13 cellular contexts compared by ENCODE assay signal in the genomic region with DNA sequence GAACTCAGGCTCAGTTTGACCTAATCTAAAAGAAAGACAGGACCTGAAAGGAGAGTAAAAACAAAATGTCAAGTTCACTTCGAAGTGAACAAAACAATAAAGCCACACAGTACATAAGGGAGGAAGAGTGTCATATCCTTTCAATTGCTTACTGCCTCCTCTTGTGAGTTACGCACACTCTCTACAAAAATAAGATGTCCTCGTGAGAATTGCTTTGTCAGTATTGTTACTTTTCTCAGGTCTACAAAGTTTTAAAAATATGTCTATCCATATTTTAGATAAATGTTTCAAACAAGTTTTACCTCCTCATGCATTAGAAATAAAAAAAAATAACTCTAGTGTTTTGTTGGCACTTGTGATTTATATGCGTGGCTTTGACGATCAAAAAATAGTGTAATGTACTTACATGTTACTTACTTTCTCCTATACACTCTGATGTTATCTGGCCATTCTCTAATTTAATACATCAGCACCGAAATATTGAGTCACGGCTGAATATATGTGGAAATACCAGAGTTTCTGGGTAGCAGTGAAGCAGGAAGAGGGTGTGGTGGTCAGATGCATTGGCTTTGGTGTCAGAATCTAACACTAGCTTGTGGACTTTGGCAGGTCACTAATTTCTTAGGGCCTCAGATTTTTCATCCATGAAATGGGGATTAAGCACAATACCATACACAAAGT. TPM values are rescaled to one million over a fixed set of nuclear protein-coding genes. Genes with fewer than 3 reads are reported as not detected.
DNase-seq lines count a peak whose midpoint lies in the region; ATAC-seq, FAIRE-seq and TF ChIP-seq lines count a peak whose summit lies in the region.
"Had no signal": no experiment of that assay in that cellular context is flagged by ENCODE, and none has a peak within 500 bp of the region (broad histone marks: within the 10 kb centered on the region; RNA-seq: fewer than 3 reads in every experiment).

No MANE protein-coding gene starts in this region.

- H4K20me1 ChIP-seq in K562 (replicated peaks; ENCODE audit: control insufficient read depth, insufficient read depth, low read length), result no peaks in the 10 kb centered on the region

- no peaks in the 10 kb centered on the region for H3K79me2 ChIP-seq in K562 (ENCODE audit: control insufficient read depth, insufficient read depth, low read length)

- POLR2A ChIA-PET in K562 (lab: Yijun Ruan, JAX), result no interaction called here

- WGBS in K562 (ENCODE audit: insufficient coverage, low coverage, missing lambda C conversion rate), result 59% methylated on average over 7 of the region's 7 CpGs
- WGBS in right lobe of liver (ENCODE audit: insufficient coverage, low coverage, low lambda C conversion rate, missing lambda C conversion rate), result 37% methylated on average over 7 of the region's 7 CpGs

- BruUV-seq in K562 (replicated peaks; lab: Mats Ljungman, UMichigan), result no TSS peak

- no peaks in the 10 kb centered on the region for H3K27me3 Mint-ChIP-seq in activated naive CD4-positive, alpha-beta T cell treated with anti-CD3 and anti-CD28 coated beads, Interleukin-2, amount 50 U/mL, for 24 hours
- H3K27me3 Mint-ChIP-seq in type B pancreatic cell, result no peaks in the 10 kb centered on the region

- ATAC-seq in K562, result peak; percentile 22; the same call in 1 of the 3 replicates
- ATAC-seq in right lobe of liver, result peak; percentile 69 to 90 (median 82)
- ATAC-seq in GM21737 (IDR thresholded peaks at IDR 0.05; ENCODE audit: unreplicated experiment), result no peak
- no peak for ATAC-seq in HG02840 (IDR thresholded peaks at IDR 0.05; ENCODE audit: low FRiP score, unreplicated experiment)

- peaks cover 1% of the 10 kb centered on the region for H3K36me3 Mint-ChIP-seq in activated naive CD4-positive, alpha-beta T cell treated with anti-CD3 and anti-CD28 coated beads, Interleukin-2, amount 50 U/mL, for 24 hours
- no peaks in the 10 kb centered on the region for H3K36me3 Mint-ChIP-seq in type B pancreatic cell

- H3K4me1 ChIP-seq in K562 (replicated peaks in 1 of 2; ENCODE audit: control insufficient read depth in 2 of 2, insufficient read depth in 2 of 2, low read length in 2 of 2) (no peaks in the 10 kb centered on the region; a peak in 1 of 5 replicates), right lobe of liver (no peaks in the 10 kb centered on the region)

- H3K4me3 ChIP-seq in K562, result no peak overlapping the region
- no peak overlapping the region for H3K4me3 ChIP-seq in right lobe of liver
- H3K4me3 ChIP-seq: cardiac muscle cell had no signal

- peak overlapping the region; percentile 65 for H2AFZ ChIP-seq in K562 (ENCODE audit: low read depth, low read length)

- H3K36me3 ChIP-seq in K562 (ENCODE audit: control insufficient read depth, insufficient read depth, low read length) (no peaks in the 10 kb centered on the region), right lobe of liver (no peaks in the 10 kb centered on the region)
- H3K36me3 ChIP-seq: cardiac muscle cell had no signal

- peaks cover 66% of the 10 kb centered on the region for H3K4me1 Mint-ChIP-seq in activated naive CD4-positive, alpha-beta T cell treated with anti-CD3 and anti-CD28 coated beads, Interleukin-2, amount 50 U/mL, for 24 hours
- no peaks in the 10 kb centered on the region for H3K4me1 Mint-ChIP-seq in type B pancreatic cell (ENCODE audit: unreplicated experiment)

- TF ChIP-seq POLR2A in K562 (conservative IDR thresholded peaks at IDR 0.05), result no peak
- peak; percentile 21 for TF ChIP-seq POLR2A in right lobe of liver (IDR thresholded peaks at IDR 0.05)

- H3K4me2 ChIP-seq in K562 (ENCODE audit: insufficient read depth, low read length), result no peak overlapping the region

- H3K27ac ChIP-seq in K562 (ENCODE audit: extremely low read depth, low read depth, low read length) (no peak overlapping the region), right lobe of liver (peak overlapping the region; percentile 19 to 48 (median 35))
- H3K27ac ChIP-seq: cardiac muscle cell had no signal

- CTCF ChIA-PET in K562 (lab: Yijun Ruan, JAX; ENCODE audit: low intra/inter-chr PET ratio), result no interaction called here

- no peak overlapping the region for H3K9ac ChIP-seq in K562 (ENCODE audit: insufficient read depth in 1 of 2, low read depth in 2 of 2, low read length in 2 of 2)

- H3K27me3 ChIP-seq in K562 (ENCODE audit: control insufficient read depth in 2 of 2, insufficient read depth in 2 of 2, low read length in 2 of 2) (no peaks in the 10 kb centered on the region), right lobe of liver (no peaks in the 10 kb centered on the region)
- H3K27me3 ChIP-seq: cardiac muscle cell had no signal

- DNase-seq in activated naive CD4-positive, alpha-beta T cell treated with anti-CD3 and anti-CD28 coated beads, Interleukin-2, amount 50 U/mL, for 16 hours, result no peak
- DNase-seq in K562 (ENCODE audit: extremely low read depth in 1 of 4, low spot score in 3 of 4), result no peak
- no peak for DNase-seq in right lobe of liver
- no peak for DNase-seq in type B pancreatic cell (ENCODE audit: extremely low spot score, unreplicated experiment)
- DNase-seq in NCI-H1436 treated with DMSO at 0.1 percent for 48 hours (lab: John Stamatoyannopoulos, UW), result no peak
- DNase-seq: activated CD8-positive, alpha-beta memory T cell treated with anti-CD3 and anti-CD28 coated beads for 24 hours; NCI-H2081; stimulated activated CD4-positive, alpha-beta T cell treated with anti-CD3 and anti-CD28 coated beads, Interleukin-2, amount 100 ng/mL, for 48 hours had no signal

- no peak for FAIRE-seq in K562 (lab: Jason Lieb, UNC)
- FAIRE-seq: urothelium cell line had no signal

- H3K9me3 Mint-ChIP-seq in activated naive CD4-positive, alpha-beta T cell treated with anti-CD3 and anti-CD28 coated beads, Interleukin-2, amount 50 U/mL, for 24 hours, result no peaks in the 10 kb centered on the region
- H3K9me3 Mint-ChIP-seq in type B pancreatic cell, result no peaks in the 10 kb centered on the region

- no peaks in the 10 kb centered on the region for H3K9me3 ChIP-seq in K562 (replicated peaks; ENCODE audit: control insufficient read depth, insufficient read depth, low read depth, low read length)
- no peaks in the 10 kb centered on the region for H3K9me3 ChIP-seq in right lobe of liver

- in situ Hi-C loops in K562 (cut with MboI), result no loop called here

- peak overlapping the region; percentile 80 for H3K4me3 Mint-ChIP-seq in activated naive CD4-positive, alpha-beta T cell treated with anti-CD3 and anti-CD28 coated beads, Interleukin-2, amount 50 U/mL, for 24 hours
- H3K4me3 Mint-ChIP-seq in type B pancreatic cell, result peak overlapping the region; percentile 34

- intact Hi-C loops in K562 (cut with micrococcal nuclease) (no loop called here), right lobe of liver (cut with DNase I) (no loop called here)

- no peak for TF ChIP-seq EP300 in K562 (IDR thresholded peaks at IDR 0.05; ENCODE audit: low read length)

- H3K9me1 ChIP-seq in K562 (ENCODE audit: control insufficient read depth, insufficient read depth, low read length), result no peaks in the 10 kb centered on the region

- peak overlapping the region; percentile 99 for H3K27ac Mint-ChIP-seq in activated naive CD4-positive, alpha-beta T cell treated with anti-CD3 and anti-CD28 coated beads, Interleukin-2, amount 50 U/mL, for 24 hours
- peak overlapping the region; percentile 69 for H3K27ac Mint-ChIP-seq in type B pancreatic cell

- TF ChIP-seq CTCF in K562 (IDR thresholded peaks at IDR 0.05 in 2 of 3, conservative IDR thresholded peaks at IDR 0.05 in 1 of 3; ENCODE audit: insufficient read depth in 2 of 3, low read depth in 1 of 3, low read length in 3 of 3) (no peak), right lobe of liver (IDR thresholded peaks at IDR 0.05) (no peak), type B pancreatic cell (conservative IDR thresholded peaks at IDR 0.05) (no peak)

- no peak for TF ChIP-seq RAD21 in K562 (CRISPR knock-in tag; conservative IDR thresholded peaks at IDR 0.05 in 1 of 2, IDR thresholded peaks at IDR 0.05 in 1 of 2)

RNA-seq across cellular contexts. Expression of a gene that starts 8.1 kb away (rescaled TPM):
- 8.6 and 30.8 TPM in 2 replicates for total RNA-seq in K562 (2011; cell fraction: chromatin; rRNA removed; ENCODE audit: low replicate concordance)
- 4.7 and 6.3 TPM in 2 replicates for total RNA-seq in K562 (2011; cell fraction: nucleolus; rRNA removed)
- 12.1 and 13.1 TPM in 2 replicates for total RNA-seq in K562 (2011; cell fraction: nucleoplasm; rRNA removed)
- 32.9 and 38.4 TPM in 2 replicates for total RNA-seq in K562 (2014; rRNA removed)
- 75.6 and 85.8 TPM in 2 replicates for total RNA-seq in K562 (2014; rRNA removed; fragmentation: Illumina TruSeq; extraction: Trizol)
- total RNA-seq in K562 (2015; rRNA removed; fragmentation: Illumina TruSeq; extraction: Trizol), result 63.4 and 64.7 TPM in 2 replicates
- total RNA-seq in K562 (2021), result 52.1 and 56.6 TPM in 2 replicates
- polyA plus RNA-seq in K562 (2011; rRNA removed), result 35.7 and 62.6 TPM in 2 replicates
- 3.9 and 9.9 TPM in 2 replicates for polyA plus RNA-seq in K562 (2011; cell fraction: cytosol; rRNA removed)
- 4.7 and 10.0 TPM in 2 replicates for polyA plus RNA-seq in K562 (2011; cell fraction: nucleus; rRNA removed)
- 24.1 and 62.5 TPM in 2 replicates for polyA plus RNA-seq in K562 (2012)
- 48.1 and 53.7 TPM in 2 replicates for polyA plus RNA-seq in K562 (2014; fragmentation: Illumina TruSeq; extraction: Trizol)
- polyA plus RNA-seq in K562 (2014; fragmentation: Nextera tagmentation; extraction: Ambion mirVana), result 10 to 100 TPM; 65.4 to 75.7 TPM
- polyA plus RNA-seq in K562 (2014; rRNA removed), result 43.7 and 63.7 TPM in 2 replicates
- polyA minus RNA-seq in K562 (2011; rRNA and poly(A)+ RNA removed), result 30.7 and 32.7 TPM in 2 replicates
- polyA minus RNA-seq in K562 (2011; cell fraction: cytosol; rRNA and poly(A)+ RNA removed), result 9.6 and 13.6 TPM in 2 replicates
- polyA minus RNA-seq in K562 (2011; cell fraction: nucleus; rRNA and poly(A)+ RNA removed), result 10.5 and 19.3 TPM in 2 replicates
- total RNA-seq in right lobe of liver, result 10 to 100 TPM; 12.8 to 26.0 (median 17.8) TPM
- 27.1 and 44.1 TPM in 2 replicates for total RNA-seq in type B pancreatic cell (ENCODE audit: low replicate concordance)

RNA-seq across cellular contexts. Expression of a gene that starts 35.4 kb away (rescaled TPM):
- 11.9 and 31.5 TPM in 2 replicates for total RNA-seq in K562 (2011; cell fraction: chromatin; rRNA removed; ENCODE audit: low replicate concordance)
- 4.0 and 5.9 TPM in 2 replicates for total RNA-seq in K562 (2011; cell fraction: nucleolus; rRNA removed)
- total RNA-seq in K562 (2011; cell fraction: nucleoplasm; rRNA removed), result 10.8 and 15.5 TPM in 2 replicates
- total RNA-seq in K562 (2014; rRNA removed) (5.3 and 5.6 TPM in 2 replicates), K562 (2014; rRNA removed; fragmentation: Illumina TruSeq; extraction: Trizol) (9.8 and 12.6 TPM in 2 replicates), K562 (2015; rRNA removed; fragmentation: Illumina TruSeq; extraction: Trizol) (6.5 and 7.2 TPM in 2 replicates), K562 (2021) (27.9 TPM in 2 replicates), right lobe of liver (10 to 100 TPM in 5 of 6 experiments, 1 to 10 TPM in 1; 9.1 to 38.1 (median 25.0) TPM), type B pancreatic cell (ENCODE audit: low replicate concordance) (30.0 and 40.1 TPM in 2 replicates)
- polyA plus RNA-seq in K562 (2011; rRNA removed) (10.3 and 10.8 TPM in 2 replicates), K562 (2014; fragmentation: Illumina TruSeq; extraction: Trizol) (12.2 and 13.5 TPM in 2 replicates), K562 (2014; fragmentation: Nextera tagmentation; extraction: Ambion mirVana) (1 to 10 TPM; 3.9 to 6.0 TPM), K562 (2014; rRNA removed) (3.7 and 4.2 TPM in 2 replicates)
- 2.5 and 6.5 TPM in 2 replicates for polyA plus RNA-seq in K562 (2011; cell fraction: cytosol; rRNA removed)
- 7.9 and 10.8 TPM in 2 replicates for polyA plus RNA-seq in K562 (2011; cell fraction: nucleus; rRNA removed)
- polyA plus RNA-seq in K562 (2012), result 8.7 and 13.6 TPM in 2 replicates
- 39.9 and 61.7 TPM in 2 replicates for polyA minus RNA-seq in K562 (2011; rRNA and poly(A)+ RNA removed)
- polyA minus RNA-seq in K562 (2011; cell fraction: cytosol; rRNA and poly(A)+ RNA removed), result 23.6 and 30.9 TPM in 2 replicates
- polyA minus RNA-seq in K562 (2011; cell fraction: nucleus; rRNA and poly(A)+ RNA removed), result 9.7 and 20.7 TPM in 2 replicates

Comparison
In these comparisons a context has a peak if more than half of its experiments do, and no peak if none do; other contexts are left out.
1. ATAC-seq: peak in K562 (single experiment) and right lobe of liver (4 of 4); none in GM21737 (single experiment) and HG02840 (single experiment).